ENCODE assay signal across 16 cellular contexts in the genomic region with DNA sequence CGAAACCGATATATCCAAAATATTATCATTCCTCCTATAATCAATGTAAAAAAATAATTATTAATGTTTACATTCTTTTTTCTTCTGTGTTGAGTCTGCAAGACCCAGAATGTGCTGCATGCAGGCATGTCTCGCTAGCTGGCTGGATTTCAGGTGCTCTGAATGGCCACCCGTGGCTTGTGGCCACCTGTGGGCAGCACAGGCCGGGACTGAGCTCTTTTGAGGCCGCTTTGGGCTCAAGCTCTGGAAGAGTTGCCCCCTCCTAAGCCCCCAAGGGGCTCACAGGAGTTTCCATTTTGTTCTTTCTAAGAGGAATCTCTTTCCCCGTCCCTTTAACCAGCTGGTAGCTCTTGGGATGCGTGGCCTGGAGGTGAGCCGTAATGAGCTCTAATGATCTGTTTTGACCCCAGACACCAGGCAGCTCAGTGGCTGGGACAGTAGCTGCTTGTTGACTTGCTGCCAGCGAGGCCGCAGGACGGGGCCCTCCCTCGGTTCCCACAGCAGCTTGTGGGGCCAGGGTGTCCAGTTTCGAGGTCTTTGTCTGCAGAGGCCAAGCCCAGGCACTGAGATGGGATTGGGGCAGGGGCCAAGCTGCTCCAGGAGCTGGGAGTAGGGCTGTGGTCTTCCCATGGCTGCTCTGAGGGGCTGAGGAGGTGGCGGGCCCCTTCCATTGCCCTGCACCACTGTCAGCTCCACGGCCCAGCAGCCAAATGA. TPM values are rescaled to one million over a fixed set of nuclear protein-coding genes. Genes with fewer than 3 reads are reported as not detected.
"Had no signal": no experiment of that assay in that cellular context is flagged by ENCODE, and none has a peak within 500 bp of the region (broad histone marks: within the 10 kb centered on the region; RNA-seq: fewer than 3 reads in every experiment).

No MANE protein-coding gene starts in this region.

- H3K4me1 Mint-ChIP-seq: activated naive CD8-positive, alpha-beta T cell treated with anti-CD3 and anti-CD28 coated beads, Interleukin-2, amount 10 ng/mL, durations not matched to agents 7 days and 5 days had no signal

- H3K27ac Mint-ChIP-seq: activated naive CD8-positive, alpha-beta T cell treated with anti-CD3 and anti-CD28 coated beads, Interleukin-2, amount 10 ng/mL, durations not matched to agents 7 days and 5 days; naive thymus-derived CD8-positive, alpha-beta T cell; stimulated activated naive CD8-positive, alpha-beta T cell treated with anti-CD3 and anti-CD28 coated beads, Interleukin-15, Interleukin-2, amounts not matched to agents 100 ng/mL and 50 ng/mL, for 24 hours had no signal

- H3K9me3 ChIP-seq: gastrocnemius medialis, left lung, suprapubic skin had no signal

- H3K4me3 Mint-ChIP-seq: activated naive CD8-positive, alpha-beta T cell treated with anti-CD3 and anti-CD28 coated beads, Interleukin-2, amount 10 ng/mL, durations not matched to agents 7 days and 5 days; naive thymus-derived CD8-positive, alpha-beta T cell; stimulated activated naive CD8-positive, alpha-beta T cell treated with anti-CD3 and anti-CD28 coated beads, Interleukin-15, Interleukin-2, amounts not matched to agents 100 ng/mL and 50 ng/mL, for 24 hours had no signal

- H3K9me3 Mint-ChIP-seq: activated naive CD8-positive, alpha-beta T cell treated with anti-CD3 and anti-CD28 coated beads, Interleukin-2, amount 10 ng/mL, durations not matched to agents 7 days and 5 days; naive thymus-derived CD8-positive, alpha-beta T cell; stimulated activated naive CD8-positive, alpha-beta T cell treated with anti-CD3 and anti-CD28 coated beads, Interleukin-15, Interleukin-2, amounts not matched to agents 100 ng/mL and 50 ng/mL, for 24 hours had no signal

- H3K36me3 Mint-ChIP-seq: activated naive CD8-positive, alpha-beta T cell treated with anti-CD3 and anti-CD28 coated beads, Interleukin-2, amount 10 ng/mL, durations not matched to agents 7 days and 5 days; naive thymus-derived CD8-positive, alpha-beta T cell had no signal

- H3K4me3 ChIP-seq: gastrocnemius medialis, left lung, suprapubic skin had no signal

- H3K27me3 ChIP-seq: gastrocnemius medialis had no signal

- ATAC-seq: gastrocnemius medialis; left lung; naive thymus-derived CD8-positive, alpha-beta T cell; sciatic nerve had no signal

- DNase-seq: activated CD4-positive, CD25-positive, alpha-beta regulatory T cell treated with anti-CD3 and anti-CD28 coated beads, Interleukin-2, amount 50 U/mL, for 72 hours; activated naive CD4-positive, alpha-beta T cell; activated naive CD8-positive, alpha-beta T cell treated with anti-CD3 and anti-CD28 coated beads, Interleukin-2, amount 10 ng/mL, durations not matched to agents 7 days and 5 days; activated T-cell treated with anti-CD3 and anti-CD28 coated beads for 4 hours; cortex of kidney; effector CD8-positive, alpha-beta T cell; gastrocnemius medialis; islet precursor cell; mammary epithelial cell; naive thymus-derived CD8-positive, alpha-beta T cell; nucleus accumbens; trophoblast cell had no signal

- H3K36me3 ChIP-seq: gastrocnemius medialis had no signal

- H3K27ac ChIP-seq: gastrocnemius medialis, left lung, suprapubic skin had no signal

- H3K4me1 ChIP-seq: gastrocnemius medialis, left lung, suprapubic skin had no signal

RNA-seq across cellular contexts. Expression of gene ASS1, which starts 20.8 kb away (rescaled TPM):
- total RNA-seq: naive thymus-derived CD8-positive, alpha-beta T cell had no signal
- polyA plus RNA-seq: naive thymus-derived CD8-positive, alpha-beta T cell had no signal
